Comparison of ENCODE assay signal across 1 cellular context in genomic region chr2:207516206-207516605, GRCh38.
TF ChIP-seq lines count a peak whose summit lies in the region.

No MANE protein-coding gene starts in this region.

TF ChIP-seq in IMR-90, 13 proteins besides CTCF, POLR2A, EP300 and RAD21:
- TF ChIP-seq RFX5 (IDR thresholded peaks at IDR 0.05; ENCODE audit: low read depth, low read length) (no peak), ELK1 (IDR thresholded peaks at IDR 0.05; ENCODE audit: borderline replicate concordance, low read depth, low read length) (no peak), USF2 (IDR thresholded peaks at IDR 0.05; ENCODE audit: low read depth, low read length) (no peak), CHD1 (IDR thresholded peaks at IDR 0.05; ENCODE audit: low read depth, low read length) (no peak), MAZ (IDR thresholded peaks at IDR 0.05; ENCODE audit: borderline replicate concordance, low read depth, low read length) (no peak), CEBPB (IDR thresholded peaks at IDR 0.05; ENCODE audit: low read depth, low read length) (no peak), FOS (IDR thresholded peaks at IDR 0.05; ENCODE audit: low read depth, low read length) (no peak), SMC3 (IDR thresholded peaks at IDR 0.05; ENCODE audit: low read depth, low read length) (no peak), BHLHE40 (IDR thresholded peaks at IDR 0.05; ENCODE audit: low read depth, low read length) (no peak), MXI1 (IDR thresholded peaks at IDR 0.05; ENCODE audit: borderline replicate concordance, low read depth, low read length) (no peak), MAFK (IDR thresholded peaks at IDR 0.05; ENCODE audit: low read depth, low read length) (no peak), RCOR1 (IDR thresholded peaks at IDR 0.05; ENCODE audit: insufficient replicate concordance, low read length) (no peak), NFE2L2 (IDR thresholded peaks at IDR 0.05; ENCODE audit: low read depth, low read length) (no peak)
